ENCODE assay signal across 35 cellular contexts in the genomic region with DNA sequence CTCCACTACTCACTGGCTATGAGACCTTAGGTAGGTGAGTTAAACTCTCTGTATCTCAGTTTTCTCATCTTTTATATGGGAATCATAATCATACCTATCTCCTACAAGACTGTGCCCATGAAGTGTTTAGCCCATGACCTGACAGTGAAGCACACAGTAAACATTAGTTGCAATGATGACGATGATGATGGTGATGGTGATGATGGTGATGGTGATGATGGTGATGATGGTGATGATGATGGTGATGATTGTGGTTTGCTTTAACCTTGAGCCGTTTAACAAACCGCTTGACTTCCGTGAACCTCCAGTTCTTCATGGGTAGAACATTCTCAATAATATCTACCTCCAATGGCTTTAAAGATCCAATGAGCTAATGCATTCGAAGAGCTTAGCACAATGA.
DNase-seq lines count a peak whose midpoint lies in the region; ATAC-seq, FAIRE-seq and TF ChIP-seq lines count a peak whose summit lies in the region.
"Had no signal": no experiment of that assay in that cellular context is flagged by ENCODE, and none has a peak within 500 bp of the region (broad histone marks: within the 10 kb centered on the region; RNA-seq: fewer than 3 reads in every experiment).

No MANE protein-coding gene starts in this region.

- TF ChIP-seq CTCF in HepG2 (CRISPR knock-in tag; IDR thresholded peaks at IDR 0.05) (no peak), right lobe of liver (IDR thresholded peaks at IDR 0.05) (no peak), HEK293 (tag by site-specific recombination; IDR thresholded peaks at IDR 0.05) (no peak), bronchial epithelial cell (IDR thresholded peaks at IDR 0.05; ENCODE audit: insufficient read depth, low read length, severe bottlenecking) (no peak)

- ATAC-seq in HepG2 (no peak), right lobe of liver (no peak)
- ATAC-seq: A549; CD8-positive, alpha-beta T cell had no signal

- intact Hi-C loops in HepG2 (cut with micrococcal nuclease; ENCODE audit: unreplicated experiment), result no loop called here
- intact Hi-C loops in right lobe of liver (cut with DNase I), result no loop called here
- intact Hi-C loops in posterior vena cava (cut with DNase I), result no loop called here

- H3K27me3 ChIP-seq in HepG2 (ENCODE audit: control insufficient read depth in 1 of 2, insufficient read depth in 2 of 2, low read length in 2 of 2), result peaks cover 0 to 25% of the 10 kb centered on the region in 2 experiments; a peak in 2 of 5 replicates
- no peaks in the 10 kb centered on the region for H3K27me3 ChIP-seq in right lobe of liver
- no peaks in the 10 kb centered on the region for H3K27me3 ChIP-seq in bronchial epithelial cell (ENCODE audit: control insufficient read depth, insufficient read depth, low read length)
- no peaks in the 10 kb centered on the region for H3K27me3 ChIP-seq in H7 (ENCODE audit: control insufficient read depth, insufficient read depth, low read length)
- H3K27me3 ChIP-seq: BE2C; BLaER1; BLaER1 treated with 17β-estradiol and CSF1 and Interleukin-3, amounts not matched to agents 10 nM and 100 nM had no signal

- DNase-seq in HepG2 (ENCODE audit: low spot score) (no peak), right lobe of liver (no peak), bronchial epithelial cell (ENCODE audit: low read depth) (no peak), posterior vena cava (ENCODE audit: low spot score) (peak; percentile 3), H7 (no peak), AG08396 (ENCODE audit: low spot score) (no peak)
- DNase-seq in activated CD4-positive, alpha-beta T cell treated with anti-CD3 and anti-CD28 coated beads for 1 hour, result no peak
- DNase-seq: 8988T; ACHN; AML-193; BE2C; C1 segment of cervical spinal cord; Caco-2; Calu3; CD4-positive, alpha-beta memory T cell; CD4-positive, alpha-beta T cell; CD4-positive, CD25-positive, alpha-beta regulatory T cell; CD8-positive, alpha-beta memory T cell; CD8-positive, alpha-beta T cell; COR-L47; DMS 273 treated with DMSO at 0.1 percent for 48 hours; DMS153; DMS53; DMS79; DMS79 treated with DMSO at 0.1 percent for 48 hours; DND-41; EL had no signal

- H4K20me1 ChIP-seq in HepG2 (ENCODE audit: insufficient read depth, low read length), result no peaks in the 10 kb centered on the region
- H4K20me1 ChIP-seq: BLaER1; BLaER1 treated with 17β-estradiol and CSF1 and Interleukin-3, amounts not matched to agents 10 nM and 100 nM had no signal

- H3K4me3 ChIP-seq in HepG2 (replicated peaks in 1 of 3; ENCODE audit: insufficient read depth in 1 of 3, low read depth in 2 of 3, low read length in 3 of 3), result no peak overlapping the region
- no peak overlapping the region for H3K4me3 ChIP-seq in right lobe of liver
- no peak overlapping the region for H3K4me3 ChIP-seq in HEK293 (ENCODE audit: low read depth, low read length)
- H3K4me3 ChIP-seq in bronchial epithelial cell (ENCODE audit: low read depth, low read length), result no peak overlapping the region
- no peak overlapping the region for H3K4me3 ChIP-seq in H7 (ENCODE audit: insufficient read depth, low read depth, low read length)
- H3K4me3 ChIP-seq: A549; BLaER1; BLaER1 treated with 17β-estradiol and CSF1 and Interleukin-3, amounts not matched to agents 10 nM and 100 nM had no signal

- H3K36me3 ChIP-seq in HepG2 (replicated peaks in 1 of 2; ENCODE audit: control insufficient read depth in 1 of 2, insufficient read depth in 2 of 2, low read length in 2 of 2) (no peaks in the 10 kb centered on the region), right lobe of liver (no peaks in the 10 kb centered on the region), HEK293 (ENCODE audit: control insufficient read depth in 2 of 2, insufficient read depth in 1 of 2, low read length in 2 of 2) (no peaks in the 10 kb centered on the region), bronchial epithelial cell (ENCODE audit: control insufficient read depth, insufficient read depth, low read length) (no peaks in the 10 kb centered on the region), H7 (replicated peaks; ENCODE audit: control insufficient read depth, insufficient read depth, low read length) (no peaks in the 10 kb centered on the region)
- H3K36me3 ChIP-seq: BE2C; BLaER1; BLaER1 treated with 17β-estradiol and CSF1 and Interleukin-3, amounts not matched to agents 10 nM and 100 nM had no signal

- TF ChIP-seq EP300 in HepG2 (IDR thresholded peaks at IDR 0.05; ENCODE audit: low read depth in 2 of 2, low read length in 2 of 2) (no peak), HepG2 (CRISPR knock-in tag; IDR thresholded peaks at IDR 0.05; ENCODE audit: borderline replicate concordance) (no peak)

- H3K4me2 ChIP-seq in HepG2 (ENCODE audit: low read depth, low read length), result no peak overlapping the region
- H3K4me2 ChIP-seq: A549, BLaER1 had no signal

- POLR2A ChIA-PET in HepG2 (lab: Yijun Ruan, JAX) (no interaction called here), HEK293 (lab: Yijun Ruan, JAX) (no interaction called here)

- no peak for TF ChIP-seq POLR2A in HepG2 (IDR thresholded peaks at IDR 0.05; ENCODE audit: insufficient read depth in 1 of 2, low read depth in 2 of 2, low read length in 2 of 2)
- TF ChIP-seq POLR2A in right lobe of liver (IDR thresholded peaks at IDR 0.05), result no peak

- H3K9me3 ChIP-seq in HepG2 (ENCODE audit: low read length) (no peaks in the 10 kb centered on the region), right lobe of liver (no peaks in the 10 kb centered on the region), HEK293 (ENCODE audit: control insufficient read depth, insufficient read depth, low read depth, low read length) (no peaks in the 10 kb centered on the region)
- H3K9me3 ChIP-seq: A549, BE2C, BLaER1, Caco-2 had no signal

- CTCF ChIA-PET in HepG2 (lab: Yijun Ruan, JAX; ENCODE audit: low intra/inter-chr PET ratio, low total read pairs), result no interaction called here
- CTCF ChIA-PET in HEK293 (lab: Yijun Ruan, JAX), result no interaction called here

- no peak for TF ChIP-seq RAD21 in HepG2 (CRISPR knock-in tag; IDR thresholded peaks at IDR 0.05)

- no peak overlapping the region for H3K27ac ChIP-seq in HepG2 (ENCODE audit: extremely low read length, insufficient read depth, low read length)
- H3K27ac ChIP-seq in right lobe of liver, result no peak overlapping the region
- H3K27ac ChIP-seq in HEK293 (ENCODE audit: extremely low read depth, low read depth, low read length), result no peak overlapping the region
- H3K27ac ChIP-seq: 22Rv1; A549; BLaER1; BLaER1 treated with 17β-estradiol and CSF1 and Interleukin-3, amounts not matched to agents 10 nM and 100 nM; C4-2B had no signal

- H2AFZ ChIP-seq in HepG2 (ENCODE audit: low read length), result no peak overlapping the region

- in situ Hi-C loops in HepG2 (cut with HindIII; ENCODE audit: extremely low pct_ligation_motif_present, low pct_unique_long_range_greater_than_20kb), result no loop called here

- no peaks in the 10 kb centered on the region for H3K4me1 ChIP-seq in HepG2 (ENCODE audit: insufficient read depth, low read length)
- H3K4me1 ChIP-seq in right lobe of liver, result no peaks in the 10 kb centered on the region
- no peaks in the 10 kb centered on the region for H3K4me1 ChIP-seq in HEK293 (ENCODE audit: control insufficient read depth, insufficient read depth, low read length)
- H3K4me1 ChIP-seq: A549, BE2C, Caco-2 had no signal

- no peak overlapping the region for H3K9ac ChIP-seq in HepG2 (ENCODE audit: insufficient read depth, low read depth, low read length)
- H3K9ac ChIP-seq: BLaER1; BLaER1 treated with 17β-estradiol and CSF1 and Interleukin-3, amounts not matched to agents 10 nM and 100 nM had no signal

- no peak for FAIRE-seq in HepG2 (lab: Jason Lieb, UNC)
- peak; percentile 91 for FAIRE-seq in bronchial epithelial cell (lab: Jason Lieb, UNC)
- FAIRE-seq: A204.1, A549, D721Med had no signal

- BruUV-seq in HepG2 (replicated peaks; lab: Mats Ljungman, UMichigan), result no TSS peak

- no peaks in the 10 kb centered on the region for H3K79me2 ChIP-seq in HepG2 (ENCODE audit: insufficient read depth, low read length)

- WGBS in HepG2 (ENCODE audit: low lambda C conversion rate), result 21% methylated on average over 5 of the region's 5 CpGs
- 79% methylated on average over 5 of the region's 5 CpGs for WGBS in right lobe of liver (ENCODE audit: insufficient coverage, low coverage, low lambda C conversion rate, missing lambda C conversion rate)

TF ChIP-seq in HepG2, 621 proteins besides CTCF, POLR2A, EP300 and RAD21:
- TF ChIP-seq SATB2 (CRISPR knock-in tag; IDR thresholded peaks at IDR 0.05), result no peak
- TF ChIP-seq CREB1 (IDR thresholded peaks at IDR 0.05), result peak; percentile 84
- TF ChIP-seq CREB1 (CRISPR knock-in tag; IDR thresholded peaks at IDR 0.05), result no peak
- TF ChIP-seq EZH2 (conservative IDR thresholded peaks at IDR 0.05; ENCODE audit: low read depth, low read length), result no peak

TF ChIP-seq in HEK293, 187 proteins besides CTCF, POLR2A, EP300 and RAD21:
- TF ChIP-seq, protein P1, sequence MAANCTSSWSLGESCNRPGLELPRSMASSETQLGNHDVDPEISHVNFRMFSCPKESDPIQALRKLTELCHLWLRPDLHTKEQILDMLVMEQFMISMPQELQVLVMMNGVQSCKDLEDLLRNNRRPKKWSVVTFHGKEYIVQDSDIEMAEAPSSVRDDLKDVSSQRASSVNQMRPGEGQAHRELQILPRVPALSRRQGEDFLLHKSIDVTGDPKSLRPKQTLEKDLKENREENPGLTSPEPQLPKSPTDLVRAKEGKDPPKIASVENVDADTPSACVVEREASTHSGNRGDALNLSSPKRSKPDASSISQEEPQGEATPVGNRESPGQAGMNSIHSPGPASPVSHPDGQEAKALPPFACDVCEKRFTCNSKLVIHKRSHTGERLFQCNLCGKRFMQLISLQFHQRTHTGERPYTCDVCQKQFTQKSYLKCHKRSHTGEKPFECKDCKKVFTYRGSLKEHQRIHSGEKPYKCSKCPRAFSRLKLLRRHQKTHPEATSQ (tag by site-specific recombination; IDR thresholded peaks at IDR 0.05), result no peak
- TF ChIP-seq, protein P2, sequence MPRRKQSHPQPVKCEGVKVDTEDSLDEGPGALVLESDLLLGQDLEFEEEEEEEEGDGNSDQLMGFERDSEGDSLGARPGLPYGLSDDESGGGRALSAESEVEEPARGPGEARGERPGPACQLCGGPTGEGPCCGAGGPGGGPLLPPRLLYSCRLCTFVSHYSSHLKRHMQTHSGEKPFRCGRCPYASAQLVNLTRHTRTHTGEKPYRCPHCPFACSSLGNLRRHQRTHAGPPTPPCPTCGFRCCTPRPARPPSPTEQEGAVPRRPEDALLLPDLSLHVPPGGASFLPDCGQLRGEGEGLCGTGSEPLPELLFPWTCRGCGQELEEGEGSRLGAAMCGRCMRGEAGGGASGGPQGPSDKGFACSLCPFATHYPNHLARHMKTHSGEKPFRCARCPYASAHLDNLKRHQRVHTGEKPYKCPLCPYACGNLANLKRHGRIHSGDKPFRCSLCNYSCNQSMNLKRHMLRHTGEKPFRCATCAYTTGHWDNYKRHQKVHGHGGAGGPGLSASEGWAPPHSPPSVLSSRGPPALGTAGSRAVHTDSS (tag by site-specific recombination; IDR thresholded peaks at IDR 0.05), result peak; percentile 89
TF ChIP-seq in HEK293: peak in this region for 1.
